ENCODE assay signal across 32 cellular contexts in the genomic region with DNA sequence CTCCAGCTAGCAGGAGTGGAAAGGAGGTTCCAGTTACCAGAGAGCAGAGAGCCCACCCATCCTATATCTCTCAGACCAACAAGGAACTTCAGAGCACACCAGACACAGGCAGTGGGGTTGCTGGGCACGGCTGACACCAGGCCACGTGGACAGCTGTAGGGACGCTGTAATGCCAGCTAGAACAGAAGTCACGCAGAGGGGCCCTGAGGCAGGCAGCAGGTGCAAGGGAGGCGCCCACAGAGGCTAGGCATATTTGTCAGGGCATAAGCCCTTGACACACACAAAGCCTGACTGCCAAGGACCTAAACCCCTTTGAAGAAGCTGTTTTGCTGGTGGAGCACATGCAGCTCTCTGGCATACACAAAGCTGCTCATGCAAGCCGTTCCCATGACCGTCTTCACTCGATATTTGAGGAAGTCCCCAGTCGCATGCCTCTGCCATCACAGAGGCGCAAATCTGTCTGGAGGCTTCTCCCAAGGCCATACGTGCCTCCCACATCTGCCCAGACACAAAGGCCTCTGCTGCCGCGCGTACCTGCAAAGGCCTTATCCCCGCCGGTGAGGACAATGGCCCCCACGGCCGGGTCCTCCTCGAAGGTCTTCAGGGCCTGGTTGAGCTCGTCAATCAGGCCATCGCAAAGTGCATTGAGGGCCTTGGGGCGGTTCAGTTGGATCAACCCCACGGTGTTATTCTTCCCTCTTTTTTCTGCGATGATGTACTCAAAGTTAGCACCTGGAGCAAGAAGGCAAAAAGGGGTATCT. TPM values are rescaled to one million over a fixed set of nuclear protein-coding genes. Genes with fewer than 3 reads are reported as not detected.
DNase-seq lines count a peak whose midpoint lies in the region; ATAC-seq, FAIRE-seq and TF ChIP-seq lines count a peak whose summit lies in the region.
"Had no signal": no experiment of that assay in that cellular context is flagged by ENCODE, and none has a peak within 500 bp of the region (broad histone marks: within the 10 kb centered on the region; RNA-seq: fewer than 3 reads in every experiment).

No MANE protein-coding gene starts in this region.

- H3K9me3 Mint-ChIP-seq in activated naive CD4-positive, alpha-beta T cell treated with anti-CD3 and anti-CD28 coated beads, Interleukin-2, amount 10 ng/mL, durations not matched to agents 7 days and 5 days: no peaks in the 10 kb centered on the region
- no peaks in the 10 kb centered on the region for H3K9me3 Mint-ChIP-seq in activated naive CD4-positive, alpha-beta T cell treated with anti-CD3 and anti-CD28 coated beads, Interleukin-2, amount 50 U/mL, for 72 hours
- no peaks in the 10 kb centered on the region for H3K9me3 Mint-ChIP-seq in progenitor cell of endocrine pancreas (ENCODE audit: low read depth)
- H3K9me3 Mint-ChIP-seq: activated naive CD4-positive, alpha-beta T cell treated with anti-CD3 and anti-CD28 coated beads, Interleukin-2, amount 50 U/mL, for 24 hours; H9 had no signal

- POLR2A ChIA-PET in Panc1 (lab: Charles Lee): no interaction called here
- POLR2A ChIA-PET in HepG2 (lab: Yijun Ruan, JAX): interaction anchor here (4.5 kb wide), 1 partner anchor 11 kb away, joined by 55 read pairs; the partner anchor contains the start of gene FUOM

- ATAC-seq in activated naive CD4-positive, alpha-beta T cell treated with anti-CD3 and anti-CD28 coated beads, Interleukin-2, amount 50 U/mL, for 72 hours: no peak
- ATAC-seq in Panc1: no peak
- ATAC-seq in HepG2: no peak
- ATAC-seq: esophagus mucosa, foreskin keratinocyte, heart right ventricle, left colon, pancreas had no signal

- H3K9ac ChIP-seq in HepG2 (ENCODE audit: insufficient read depth, low read depth, low read length): no peak overlapping the region

- intact Hi-C loops in Panc1 (cut with micrococcal nuclease; ENCODE audit: unreplicated experiment): no loop called here
- intact Hi-C loops in HepG2 (cut with micrococcal nuclease; ENCODE audit: unreplicated experiment): loop anchor here (10.0 kb wide), 1 partner anchor 45 kb away; no protein-coding TSS in a partner anchor
- intact Hi-C loops in esophagus muscularis mucosa (cut with DNase I): loop anchor here (5.0 kb wide), 1 partner anchor 43 kb away; no protein-coding TSS in a partner anchor

- H4K20me1 ChIP-seq in HepG2 (ENCODE audit: insufficient read depth, low read length): no peaks in the 10 kb centered on the region

- H3K27ac Mint-ChIP-seq in activated naive CD4-positive, alpha-beta T cell treated with anti-CD3 and anti-CD28 coated beads, Interleukin-2, amount 10 ng/mL, durations not matched to agents 7 days and 5 days: no peak overlapping the region
- no peak overlapping the region for H3K27ac Mint-ChIP-seq in activated naive CD4-positive, alpha-beta T cell treated with anti-CD3 and anti-CD28 coated beads, Interleukin-2, amount 50 U/mL, for 72 hours
- H3K27ac Mint-ChIP-seq in progenitor cell of endocrine pancreas: no peak overlapping the region
- H3K27ac Mint-ChIP-seq: activated naive CD4-positive, alpha-beta T cell treated with anti-CD3 and anti-CD28 coated beads, Interleukin-2, amount 50 U/mL, for 24 hours had no signal

- H3K4me1 ChIP-seq in Panc1 (ENCODE audit: control insufficient read depth, insufficient read depth, low read length) (peaks cover 9% of the 10 kb centered on the region), HepG2 (ENCODE audit: insufficient read depth, low read length) (peaks cover 18% of the 10 kb centered on the region), esophagus muscularis mucosa (peaks cover 12 to 25% (median 18%) of the 10 kb centered on the region in 4 donors)
- H3K4me1 ChIP-seq: foreskin keratinocyte had no signal

- no peak for DNase-seq in activated naive CD4-positive, alpha-beta T cell treated with anti-CD3 and anti-CD28 coated beads, Interleukin-2, amount 10 ng/mL, durations not matched to agents 7 days and 5 days
- no peak for DNase-seq in activated naive CD4-positive, alpha-beta T cell treated with anti-CD3 and anti-CD28 coated beads, Interleukin-2, amount 50 U/mL, for 72 hours (ENCODE audit: low spot score in 2 of 2)
- DNase-seq in Panc1 (ENCODE audit: low read depth, low spot score): no peak
- no peak for DNase-seq in HepG2 (ENCODE audit: low spot score)
- no peak for DNase-seq in progenitor cell of endocrine pancreas (ENCODE audit: low spot score, unreplicated experiment)
- DNase-seq in HPDE6-E6E7 (ENCODE audit: extremely low spot score): no peak
- DNase-seq in C1 segment of cervical spinal cord (lab: John Stamatoyannopoulos, UW): no peak
- no peak for DNase-seq in esophagus muscularis mucosa (ENCODE audit: extremely low spot score)
- DNase-seq: activated CD4-positive, alpha-beta T cell treated with anti-CD3 and anti-CD28 coated beads, Interleukin-2, amount 50 U/mL, for 1 hour; AML-193; cortex of kidney; foreskin keratinocyte; GF-D8; H9; heart right ventricle; Karpas-422; mesendoderm; NCI-H1694; NCI-H2171 treated with DMSO at 0.1 percent for 48 hours; NCI-H526; SIG-M5; stimulated activated CD4-positive, alpha-beta T cell treated with anti-CD3 and anti-CD28 coated beads, Interleukin-2, amount 100 ng/mL, for 24 hours; stomach; T1000; tibial artery; WERI-Rb-1 had no signal

- TF ChIP-seq CTCF in Panc1 (IDR thresholded peaks at IDR 0.05) (no peak), HepG2 (CRISPR knock-in tag; IDR thresholded peaks at IDR 0.05) (no peak), progenitor cell of endocrine pancreas (IDR thresholded peaks at IDR 0.05; ENCODE audit: unreplicated experiment) (no peak), esophagus muscularis mucosa (IDR thresholded peaks at IDR 0.05) (no peak)

- peaks cover 5% of the 10 kb centered on the region for H3K79me2 ChIP-seq in HepG2 (ENCODE audit: insufficient read depth, low read length)

- H3K9me3 ChIP-seq in Panc1 (ENCODE audit: control insufficient read depth, insufficient read depth, low read depth, low read length) (no peaks in the 10 kb centered on the region), HepG2 (ENCODE audit: low read length) (no peaks in the 10 kb centered on the region), esophagus muscularis mucosa (no peaks in the 10 kb centered on the region)
- H3K9me3 ChIP-seq: heart right ventricle, pancreas, stomach, tibial artery had no signal

- peaks cover 16% of the 10 kb centered on the region for H3K4me1 Mint-ChIP-seq in activated naive CD4-positive, alpha-beta T cell treated with anti-CD3 and anti-CD28 coated beads, Interleukin-2, amount 10 ng/mL, durations not matched to agents 7 days and 5 days
- H3K4me1 Mint-ChIP-seq in progenitor cell of endocrine pancreas (ENCODE audit: low read depth): peaks cover 6% of the 10 kb centered on the region

- H3K27me3 ChIP-seq in Panc1 (ENCODE audit: control insufficient read depth, insufficient read depth, low read length) (no peaks in the 10 kb centered on the region), HepG2 (ENCODE audit: control insufficient read depth in 1 of 2, insufficient read depth in 2 of 2, low read length in 2 of 2) (no peaks in the 10 kb centered on the region), esophagus muscularis mucosa (no peaks in the 10 kb centered on the region)
- H3K27me3 ChIP-seq: foreskin keratinocyte, heart right ventricle, pancreas, stomach, tibial artery had no signal

- no peak for TF ChIP-seq POLR2A in HepG2 (IDR thresholded peaks at IDR 0.05; ENCODE audit: insufficient read depth in 1 of 2, low read depth in 2 of 2, low read length in 2 of 2)
- no peak for TF ChIP-seq POLR2A in esophagus muscularis mucosa (IDR thresholded peaks at IDR 0.05; ENCODE audit: low read depth)

- H3K27ac ChIP-seq in Panc1 (ENCODE audit: low read length): no peak overlapping the region
- no peak overlapping the region for H3K27ac ChIP-seq in HepG2 (ENCODE audit: extremely low read length, insufficient read depth, low read length)
- H3K27ac ChIP-seq in esophagus muscularis mucosa (replicated peaks in 1 of 4): no peak overlapping the region
- H3K27ac ChIP-seq: foreskin keratinocyte, heart right ventricle, pancreas, stomach, tibial artery, WERI-Rb-1 had no signal

- no peak for TF ChIP-seq RAD21 in HepG2 (CRISPR knock-in tag; IDR thresholded peaks at IDR 0.05)

- peak overlapping the region; percentile 36 for H3K4me3 Mint-ChIP-seq in activated naive CD4-positive, alpha-beta T cell treated with anti-CD3 and anti-CD28 coated beads, Interleukin-2, amount 10 ng/mL, durations not matched to agents 7 days and 5 days
- peak overlapping the region; percentile 33 for H3K4me3 Mint-ChIP-seq in progenitor cell of endocrine pancreas (ENCODE audit: low read depth)
- H3K4me3 Mint-ChIP-seq: activated naive CD4-positive, alpha-beta T cell treated with anti-CD3 and anti-CD28 coated beads, Interleukin-2, amount 50 U/mL, for 24 hours had no signal

- TF ChIP-seq EP300 in HepG2 (IDR thresholded peaks at IDR 0.05; ENCODE audit: low read depth in 2 of 2, low read length in 2 of 2) (no peak), HepG2 (CRISPR knock-in tag; IDR thresholded peaks at IDR 0.05; ENCODE audit: borderline replicate concordance) (no peak), esophagus muscularis mucosa (IDR thresholded peaks at IDR 0.05) (no peak)

- TSS peak; percentile 53 for BruUV-seq in Panc1 (replicated peaks; lab: Mats Ljungman, UMichigan)
- BruUV-seq in HepG2 (replicated peaks; lab: Mats Ljungman, UMichigan): TSS peak; percentile 47

- H3K36me3 ChIP-seq in Panc1 (ENCODE audit: control insufficient read depth, insufficient read depth, low read length): peaks cover 14% of the 10 kb centered on the region; the same call in 1 of the 2 replicates
- peaks cover 29 to 49% of the 10 kb centered on the region in 2 experiments for H3K36me3 ChIP-seq in HepG2 (replicated peaks in 1 of 2; ENCODE audit: control insufficient read depth in 1 of 2, insufficient read depth in 2 of 2, low read length in 2 of 2)
- peaks cover 39 to 61% (median 53%) of the 10 kb centered on the region in 4 donors for H3K36me3 ChIP-seq in esophagus muscularis mucosa

- CTCF ChIA-PET in activated naive CD4-positive, alpha-beta T cell treated with anti-CD3 and anti-CD28 coated beads, Interleukin-2, amount 10 ng/mL, durations not matched to agents 7 days and 5 days (lab: Charles Lee): interaction anchor here (2.6 kb wide), 1 partner anchor 41 kb away, joined by 9 read pairs; no protein-coding TSS in a partner anchor
- CTCF ChIA-PET in Panc1 (lab: Charles Lee) (no interaction called here), HepG2 (lab: Yijun Ruan, JAX; ENCODE audit: low intra/inter-chr PET ratio, low total read pairs) (no interaction called here)

- no peak overlapping the region for H3K4me2 ChIP-seq in HepG2 (ENCODE audit: low read depth, low read length)

- peaks cover 6% of the 10 kb centered on the region for H3K27me3 Mint-ChIP-seq in activated naive CD4-positive, alpha-beta T cell treated with anti-CD3 and anti-CD28 coated beads, Interleukin-2, amount 10 ng/mL, durations not matched to agents 7 days and 5 days
- peaks cover 12% of the 10 kb centered on the region for H3K27me3 Mint-ChIP-seq in progenitor cell of endocrine pancreas
- H3K27me3 Mint-ChIP-seq: activated naive CD4-positive, alpha-beta T cell treated with anti-CD3 and anti-CD28 coated beads, Interleukin-2, amount 50 U/mL, for 24 hours had no signal

- 98% methylated on average over 22 of the region's 24 CpGs for WGBS in HepG2 (ENCODE audit: low lambda C conversion rate)
- WGBS in esophagus muscularis mucosa: 94% methylated on average over 24 of the region's 24 CpGs

- in situ Hi-C loops in Panc1 (cut with HindIII; ENCODE audit: low pct_unique_long_range_greater_than_20kb, low sequenced_read_pairs) (no loop called here), HepG2 (cut with HindIII; ENCODE audit: extremely low pct_ligation_motif_present, low pct_unique_long_range_greater_than_20kb) (no loop called here)

- H3K4me3 ChIP-seq in Panc1 (ENCODE audit: low read depth in 2 of 2, low read length in 2 of 2) (no peak overlapping the region), HepG2 (replicated peaks in 1 of 3; ENCODE audit: insufficient read depth in 1 of 3, low read depth in 2 of 3, low read length in 3 of 3) (no peak overlapping the region), esophagus muscularis mucosa (no peak overlapping the region)
- H3K4me3 ChIP-seq: heart right ventricle, pancreas, stomach, tibial artery had no signal

- H2AFZ ChIP-seq in HepG2 (ENCODE audit: low read length): no peak overlapping the region

- no peak for FAIRE-seq in HepG2 (lab: Jason Lieb, UNC)
- FAIRE-seq: A204.1, HTR-8/SVneo, pancreas had no signal

- peaks cover 13% of the 10 kb centered on the region for H3K36me3 Mint-ChIP-seq in activated naive CD4-positive, alpha-beta T cell treated with anti-CD3 and anti-CD28 coated beads, Interleukin-2, amount 10 ng/mL, durations not matched to agents 7 days and 5 days
- peaks cover 0 to 6% of the 10 kb centered on the region in 2 donors for H3K36me3 Mint-ChIP-seq in activated naive CD4-positive, alpha-beta T cell treated with anti-CD3 and anti-CD28 coated beads, Interleukin-2, amount 50 U/mL, for 72 hours
- peaks cover 3% of the 10 kb centered on the region for H3K36me3 Mint-ChIP-seq in progenitor cell of endocrine pancreas (ENCODE audit: insufficient read depth)

RNA-seq across cellular contexts. Expression of gene ECHS1, which starts 2.9 kb away (rescaled TPM):
- total RNA-seq in activated naive CD4-positive, alpha-beta T cell treated with anti-CD3 and anti-CD28 coated beads, Interleukin-2, amount 50 U/mL, for 72 hours: 10 to 100 TPM; 58.5 to 86.0 TPM
- total RNA-seq in Panc1 (2021; ENCODE audit: unreplicated experiment): 165 TPM
- 226 TPM for polyA plus RNA-seq in Panc1 (2012; ENCODE audit: insufficient read length)
- total RNA-seq in HepG2 (2016; rRNA removed; fragmentation: Illumina TruSeq; extraction: Trizol): 195 and 233 TPM in 2 replicates
- 58.3 and 60.5 TPM in 2 replicates for total RNA-seq in HepG2 (2016; cell fraction: cytosol; rRNA removed; fragmentation: Illumina TruSeq; extraction: Trizol; ENCODE audit: low read depth)
- total RNA-seq in HepG2 (2016; cell fraction: insoluble cytoplasmic fraction; rRNA removed; fragmentation: Illumina TruSeq; extraction: Trizol): 200 and 225 TPM in 2 replicates
- 81.4 and 88.8 TPM in 2 replicates for total RNA-seq in HepG2 (2016; cell fraction: membrane; rRNA removed; fragmentation: Illumina TruSeq; extraction: Trizol)
- total RNA-seq in HepG2 (2016; cell fraction: nucleus; rRNA removed; fragmentation: Illumina TruSeq; extraction: Trizol): 65.2 and 65.6 TPM in 2 replicates
- polyA plus RNA-seq in HepG2 (2011; rRNA removed): 26.4 and 32.7 TPM in 2 replicates
- polyA plus RNA-seq in HepG2 (2011; cell fraction: cytosol; rRNA removed): 39.1 and 41.3 TPM in 2 replicates
- 37.3 and 39.0 TPM in 2 replicates for polyA plus RNA-seq in HepG2 (2011; cell fraction: nucleus; rRNA removed)
- polyA plus RNA-seq in HepG2 (2012): 79.9 and 84.4 TPM in 2 replicates
- polyA plus RNA-seq in HepG2 (2016; cell fraction: cytosol; fragmentation: Illumina TruSeq; extraction: Trizol; ENCODE audit: low read depth): 60.4 and 63.0 TPM in 2 replicates
- 218 and 228 TPM in 2 replicates for polyA plus RNA-seq in HepG2 (2016; cell fraction: insoluble cytoplasmic fraction; fragmentation: Illumina TruSeq; extraction: Trizol; ENCODE audit: low read depth)
- 63.2 and 68.6 TPM in 2 replicates for polyA plus RNA-seq in HepG2 (2016; cell fraction: membrane; fragmentation: Illumina TruSeq; extraction: Trizol; ENCODE audit: low read depth)
- 101 and 107 TPM in 2 replicates for polyA plus RNA-seq in HepG2 (2016; cell fraction: nucleus; fragmentation: Illumina TruSeq; extraction: Trizol; ENCODE audit: insufficient read depth, low read depth)
- 32.0 and 52.6 TPM in 2 replicates for polyA minus RNA-seq in HepG2 (2011; rRNA and poly(A)+ RNA removed; ENCODE audit: low replicate concordance)
- 27.8 and 30.0 TPM in 2 replicates for polyA minus RNA-seq in HepG2 (2011; cell fraction: cytosol; rRNA and poly(A)+ RNA removed)
- 8.9 and 9.3 TPM in 2 replicates for polyA minus RNA-seq in HepG2 (2011; cell fraction: nucleus; rRNA and poly(A)+ RNA removed)
- 89.7 and 91.4 TPM in 2 replicates for total RNA-seq in progenitor cell of endocrine pancreas
- 10 to 100 TPM; 64.0 to 77.7 (median 73.2) TPM for total RNA-seq in esophagus muscularis mucosa

RNA-seq across cellular contexts. Expression of gene PAOX, which starts 8.9 kb away (rescaled TPM):
- 1 to 10 TPM; 3.9 to 5.6 TPM for total RNA-seq in activated naive CD4-positive, alpha-beta T cell treated with anti-CD3 and anti-CD28 coated beads, Interleukin-2, amount 50 U/mL, for 72 hours
- total RNA-seq in Panc1 (2021; ENCODE audit: unreplicated experiment) (9.3 TPM), HepG2 (2016; rRNA removed; fragmentation: Illumina TruSeq; extraction: Trizol) (0.49 and 0.52 TPM in 2 replicates), progenitor cell of endocrine pancreas (11.9 and 14.1 TPM in 2 replicates), esophagus muscularis mucosa (10 to 100 TPM; 10.1 to 15.0 (median 14.3) TPM)
- 11.0 TPM for polyA plus RNA-seq in Panc1 (2012; ENCODE audit: insufficient read length)
- total RNA-seq in HepG2 (2016; cell fraction: cytosol; rRNA removed; fragmentation: Illumina TruSeq; extraction: Trizol; ENCODE audit: low read depth): not detected in 2 replicates
- total RNA-seq in HepG2 (2016; cell fraction: insoluble cytoplasmic fraction; rRNA removed; fragmentation: Illumina TruSeq; extraction: Trizol): 0.49 and 0.54 TPM in 2 replicates
- 0.12 TPM in 1 of 2 replicates, not detected in the other for total RNA-seq in HepG2 (2016; cell fraction: membrane; rRNA removed; fragmentation: Illumina TruSeq; extraction: Trizol)
- 0.41 and 0.78 TPM in 2 replicates for total RNA-seq in HepG2 (2016; cell fraction: nucleus; rRNA removed; fragmentation: Illumina TruSeq; extraction: Trizol)
- polyA plus RNA-seq in HepG2 (2011; rRNA removed): 0.77 and 1.1 TPM in 2 replicates
- 0.56 and 0.72 TPM in 2 replicates for polyA plus RNA-seq in HepG2 (2011; cell fraction: cytosol; rRNA removed)
- 3.9 and 4.7 TPM in 2 replicates for polyA plus RNA-seq in HepG2 (2011; cell fraction: nucleus; rRNA removed)
- polyA plus RNA-seq in HepG2 (2012): 1.2 and 1.4 TPM in 2 replicates
- 0.16 TPM in 2 replicates for polyA plus RNA-seq in HepG2 (2016; cell fraction: cytosol; fragmentation: Illumina TruSeq; extraction: Trizol; ENCODE audit: low read depth)
- polyA plus RNA-seq in HepG2 (2016; cell fraction: insoluble cytoplasmic fraction; fragmentation: Illumina TruSeq; extraction: Trizol; ENCODE audit: low read depth): 0.50 and 0.56 TPM in 2 replicates
- 0.11 TPM in 1 of 2 replicates, not detected in the other for polyA plus RNA-seq in HepG2 (2016; cell fraction: membrane; fragmentation: Illumina TruSeq; extraction: Trizol; ENCODE audit: low read depth)
- polyA plus RNA-seq in HepG2 (2016; cell fraction: nucleus; fragmentation: Illumina TruSeq; extraction: Trizol; ENCODE audit: insufficient read depth, low read depth): 2.0 and 2.2 TPM in 2 replicates
- 1.7 TPM in 1 of 2 replicates, not detected in the other for polyA minus RNA-seq in HepG2 (2011; rRNA and poly(A)+ RNA removed; ENCODE audit: low replicate concordance)
- polyA minus RNA-seq in HepG2 (2011; cell fraction: cytosol; rRNA and poly(A)+ RNA removed): not detected in 2 replicates
- 0.99 and 1.2 TPM in 2 replicates for polyA minus RNA-seq in HepG2 (2011; cell fraction: nucleus; rRNA and poly(A)+ RNA removed)

RNA-seq across cellular contexts. Expression of gene FUOM, which starts 12.4 kb away (rescaled TPM):
- total RNA-seq in activated naive CD4-positive, alpha-beta T cell treated with anti-CD3 and anti-CD28 coated beads, Interleukin-2, amount 50 U/mL, for 72 hours: 10 to 100 TPM; 24.1 to 24.2 TPM
- total RNA-seq in Panc1 (2021; ENCODE audit: unreplicated experiment): 39.6 TPM
- 43.2 TPM for polyA plus RNA-seq in Panc1 (2012; ENCODE audit: insufficient read length)
- total RNA-seq in HepG2 (2016; rRNA removed; fragmentation: Illumina TruSeq; extraction: Trizol): 60.4 and 64.2 TPM in 2 replicates
- total RNA-seq in HepG2 (2016; cell fraction: cytosol; rRNA removed; fragmentation: Illumina TruSeq; extraction: Trizol; ENCODE audit: low read depth): 57.8 and 71.7 TPM in 2 replicates
- total RNA-seq in HepG2 (2016; cell fraction: insoluble cytoplasmic fraction; rRNA removed; fragmentation: Illumina TruSeq; extraction: Trizol): 67.9 and 76.3 TPM in 2 replicates
- 58.7 and 70.4 TPM in 2 replicates for total RNA-seq in HepG2 (2016; cell fraction: membrane; rRNA removed; fragmentation: Illumina TruSeq; extraction: Trizol)
- total RNA-seq in HepG2 (2016; cell fraction: nucleus; rRNA removed; fragmentation: Illumina TruSeq; extraction: Trizol): 36.8 and 40.4 TPM in 2 replicates
- polyA plus RNA-seq in HepG2 (2011; rRNA removed): 27.5 and 29.3 TPM in 2 replicates
- 32.4 and 52.6 TPM in 2 replicates for polyA plus RNA-seq in HepG2 (2011; cell fraction: cytosol; rRNA removed)
- polyA plus RNA-seq in HepG2 (2011; cell fraction: nucleus; rRNA removed): 38.8 and 43.2 TPM in 2 replicates
- 14.1 and 20.9 TPM in 2 replicates for polyA plus RNA-seq in HepG2 (2012)
- 45.1 and 62.7 TPM in 2 replicates for polyA plus RNA-seq in HepG2 (2016; cell fraction: cytosol; fragmentation: Illumina TruSeq; extraction: Trizol; ENCODE audit: low read depth)
- polyA plus RNA-seq in HepG2 (2016; cell fraction: insoluble cytoplasmic fraction; fragmentation: Illumina TruSeq; extraction: Trizol; ENCODE audit: low read depth): 61.9 and 62.9 TPM in 2 replicates
- polyA plus RNA-seq in HepG2 (2016; cell fraction: membrane; fragmentation: Illumina TruSeq; extraction: Trizol; ENCODE audit: low read depth): 48.7 and 50.0 TPM in 2 replicates
- 39.1 and 50.6 TPM in 2 replicates for polyA plus RNA-seq in HepG2 (2016; cell fraction: nucleus; fragmentation: Illumina TruSeq; extraction: Trizol; ENCODE audit: insufficient read depth, low read depth)
- 5.1 and 15.7 TPM in 2 replicates for polyA minus RNA-seq in HepG2 (2011; rRNA and poly(A)+ RNA removed; ENCODE audit: low replicate concordance)
- 4.8 and 6.5 TPM in 2 replicates for polyA minus RNA-seq in HepG2 (2011; cell fraction: cytosol; rRNA and poly(A)+ RNA removed)
- polyA minus RNA-seq in HepG2 (2011; cell fraction: nucleus; rRNA and poly(A)+ RNA removed): 34.6 and 37.3 TPM in 2 replicates
- 14.7 and 16.2 TPM in 2 replicates for total RNA-seq in progenitor cell of endocrine pancreas
- 10 to 100 TPM in 2 of 4 donors, 1 to 10 TPM in 2; 7.9 to 12.2 (median 10.5) TPM for total RNA-seq in esophagus muscularis mucosa

RNA-seq across cellular contexts. Expression of gene PRAP1, which starts 23.0 kb away (rescaled TPM):
- total RNA-seq in activated naive CD4-positive, alpha-beta T cell treated with anti-CD3 and anti-CD28 coated beads, Interleukin-2, amount 50 U/mL, for 72 hours: not detected
- total RNA-seq in Panc1 (2021; ENCODE audit: unreplicated experiment) (0.21 TPM), HepG2 (2016; rRNA removed; fragmentation: Illumina TruSeq; extraction: Trizol) (22.4 and 48.2 TPM in 2 replicates), progenitor cell of endocrine pancreas (0.62 TPM in 1 of 2 replicates, not detected in the other), esophagus muscularis mucosa (not detected)
- polyA plus RNA-seq in Panc1 (2012; ENCODE audit: insufficient read length): not detected
- total RNA-seq in HepG2 (2016; cell fraction: cytosol; rRNA removed; fragmentation: Illumina TruSeq; extraction: Trizol; ENCODE audit: low read depth): 14.5 and 19.5 TPM in 2 replicates
- 19.1 and 44.0 TPM in 2 replicates for total RNA-seq in HepG2 (2016; cell fraction: insoluble cytoplasmic fraction; rRNA removed; fragmentation: Illumina TruSeq; extraction: Trizol)
- total RNA-seq in HepG2 (2016; cell fraction: membrane; rRNA removed; fragmentation: Illumina TruSeq; extraction: Trizol): 12.8 and 15.9 TPM in 2 replicates
- 39.5 and 48.3 TPM in 2 replicates for total RNA-seq in HepG2 (2016; cell fraction: nucleus; rRNA removed; fragmentation: Illumina TruSeq; extraction: Trizol)
- polyA plus RNA-seq in HepG2 (2011; rRNA removed): 20.8 and 26.7 TPM in 2 replicates
- 32.8 and 46.2 TPM in 2 replicates for polyA plus RNA-seq in HepG2 (2011; cell fraction: cytosol; rRNA removed)
- 13.6 and 16.7 TPM in 2 replicates for polyA plus RNA-seq in HepG2 (2011; cell fraction: nucleus; rRNA removed)
- 18.3 and 22.2 TPM in 2 replicates for polyA plus RNA-seq in HepG2 (2012)
- 25.2 and 25.3 TPM in 2 replicates for polyA plus RNA-seq in HepG2 (2016; cell fraction: cytosol; fragmentation: Illumina TruSeq; extraction: Trizol; ENCODE audit: low read depth)
- polyA plus RNA-seq in HepG2 (2016; cell fraction: insoluble cytoplasmic fraction; fragmentation: Illumina TruSeq; extraction: Trizol; ENCODE audit: low read depth): 31.2 and 35.2 TPM in 2 replicates
- polyA plus RNA-seq in HepG2 (2016; cell fraction: membrane; fragmentation: Illumina TruSeq; extraction: Trizol; ENCODE audit: low read depth): 21.3 and 23.0 TPM in 2 replicates
- 99.8 and 108 TPM in 2 replicates for polyA plus RNA-seq in HepG2 (2016; cell fraction: nucleus; fragmentation: Illumina TruSeq; extraction: Trizol; ENCODE audit: insufficient read depth, low read depth)
- 11.2 TPM in 1 of 2 replicates, not detected in the other for polyA minus RNA-seq in HepG2 (2011; rRNA and poly(A)+ RNA removed; ENCODE audit: low replicate concordance)
- 7.7 and 10.1 TPM in 2 replicates for polyA minus RNA-seq in HepG2 (2011; cell fraction: cytosol; rRNA and poly(A)+ RNA removed)
- polyA minus RNA-seq in HepG2 (2011; cell fraction: nucleus; rRNA and poly(A)+ RNA removed): 2.6 and 4.7 TPM in 2 replicates
- total RNA-seq: esophagus mucosa, foreskin keratinocyte, heart right ventricle, pancreas had no signal
- polyA plus RNA-seq: foreskin keratinocyte, heart right ventricle, pancreas, stomach had no signal

RNA-seq across cellular contexts. Expression of gene MTG1, which starts 23.8 kb away (rescaled TPM):
- 10 to 100 TPM; 39.8 to 65.0 TPM for total RNA-seq in activated naive CD4-positive, alpha-beta T cell treated with anti-CD3 and anti-CD28 coated beads, Interleukin-2, amount 50 U/mL, for 72 hours
- total RNA-seq in Panc1 (2021; ENCODE audit: unreplicated experiment) (96.4 TPM), HepG2 (2016; rRNA removed; fragmentation: Illumina TruSeq; extraction: Trizol) (29.9 and 42.0 TPM in 2 replicates), progenitor cell of endocrine pancreas (137 and 139 TPM in 2 replicates), esophagus muscularis mucosa (10 to 100 TPM; 12.6 to 23.6 (median 15.9) TPM)
- 98.2 TPM for polyA plus RNA-seq in Panc1 (2012; ENCODE audit: insufficient read length)
- total RNA-seq in HepG2 (2016; cell fraction: cytosol; rRNA removed; fragmentation: Illumina TruSeq; extraction: Trizol; ENCODE audit: low read depth): 13.1 and 13.6 TPM in 2 replicates
- 29.5 and 43.2 TPM in 2 replicates for total RNA-seq in HepG2 (2016; cell fraction: insoluble cytoplasmic fraction; rRNA removed; fragmentation: Illumina TruSeq; extraction: Trizol)
- total RNA-seq in HepG2 (2016; cell fraction: membrane; rRNA removed; fragmentation: Illumina TruSeq; extraction: Trizol): 15.1 and 15.4 TPM in 2 replicates
- total RNA-seq in HepG2 (2016; cell fraction: nucleus; rRNA removed; fragmentation: Illumina TruSeq; extraction: Trizol): 38.2 and 45.9 TPM in 2 replicates
- polyA plus RNA-seq in HepG2 (2011; rRNA removed): 103 and 108 TPM in 2 replicates
- polyA plus RNA-seq in HepG2 (2011; cell fraction: cytosol; rRNA removed): 54.2 and 75.0 TPM in 2 replicates
- polyA plus RNA-seq in HepG2 (2011; cell fraction: nucleus; rRNA removed): 687 and 805 TPM in 2 replicates
- 46.2 and 51.2 TPM in 2 replicates for polyA plus RNA-seq in HepG2 (2012)
- 10.8 and 11.1 TPM in 2 replicates for polyA plus RNA-seq in HepG2 (2016; cell fraction: cytosol; fragmentation: Illumina TruSeq; extraction: Trizol; ENCODE audit: low read depth)
- polyA plus RNA-seq in HepG2 (2016; cell fraction: insoluble cytoplasmic fraction; fragmentation: Illumina TruSeq; extraction: Trizol; ENCODE audit: low read depth): 40.2 and 42.5 TPM in 2 replicates
- 12.8 and 14.3 TPM in 2 replicates for polyA plus RNA-seq in HepG2 (2016; cell fraction: membrane; fragmentation: Illumina TruSeq; extraction: Trizol; ENCODE audit: low read depth)
- polyA plus RNA-seq in HepG2 (2016; cell fraction: nucleus; fragmentation: Illumina TruSeq; extraction: Trizol; ENCODE audit: insufficient read depth, low read depth): 225 and 242 TPM in 2 replicates
- 80.2 and 80.5 TPM in 2 replicates for polyA minus RNA-seq in HepG2 (2011; rRNA and poly(A)+ RNA removed; ENCODE audit: low replicate concordance)
- 17.3 and 18.7 TPM in 2 replicates for polyA minus RNA-seq in HepG2 (2011; cell fraction: cytosol; rRNA and poly(A)+ RNA removed)
- polyA minus RNA-seq in HepG2 (2011; cell fraction: nucleus; rRNA and poly(A)+ RNA removed): 62.7 and 86.9 TPM in 2 replicates
